ENCODE assay signal across 1 cellular context in the genomic region with DNA sequence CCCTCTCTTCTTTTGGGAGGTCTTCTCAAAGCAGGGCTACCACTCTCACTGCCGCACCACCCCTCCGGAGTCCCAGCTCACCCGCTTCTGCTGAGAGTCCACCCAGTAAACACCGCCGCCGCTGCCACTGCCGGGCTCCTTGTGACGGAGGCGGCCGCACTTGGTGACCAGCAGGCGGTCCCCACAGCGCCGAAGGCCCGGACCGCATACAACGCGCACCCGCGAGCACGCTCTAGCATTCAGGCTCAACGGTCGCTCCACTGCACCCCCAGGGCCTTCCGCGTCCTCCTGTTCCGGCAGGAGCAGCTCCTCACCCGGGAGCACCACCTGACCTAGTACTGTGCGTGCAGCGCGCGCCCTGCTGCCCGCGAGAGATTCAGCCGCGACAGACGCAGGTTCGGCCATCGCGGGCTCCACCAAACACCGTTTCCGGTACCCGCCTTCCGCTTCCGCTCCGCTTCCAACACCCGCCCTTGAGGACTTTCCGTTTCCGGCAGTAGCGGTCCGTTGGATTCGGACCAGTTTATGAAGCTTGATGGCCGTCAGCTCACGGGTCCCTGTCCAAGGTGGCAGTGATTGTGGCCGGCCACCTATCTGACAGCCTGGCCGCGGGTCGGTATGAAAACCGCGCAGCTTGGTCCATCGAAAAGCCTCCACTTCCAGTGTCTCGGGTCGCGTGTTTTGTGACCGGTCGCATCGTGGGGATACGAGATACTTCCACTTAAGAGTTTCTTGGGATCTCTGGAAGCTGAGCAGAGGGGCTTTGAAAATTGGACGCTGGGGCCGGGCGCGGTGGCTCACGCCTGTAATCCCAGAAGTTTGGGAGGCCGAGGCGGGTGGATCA.
TF ChIP-seq lines count a peak whose summit lies in the region.

Gene EXOSC3, minus strand, starts transcription at position 425 of the 844 bp plus-strand sequence. Its CDS starts 20 bp downstream, at position 405.

TF ChIP-seq in K562, 482 proteins besides CTCF, POLR2A, EP300 and RAD21 (continued from another document and continues in another):
- TF ChIP-seq, protein P1, sequence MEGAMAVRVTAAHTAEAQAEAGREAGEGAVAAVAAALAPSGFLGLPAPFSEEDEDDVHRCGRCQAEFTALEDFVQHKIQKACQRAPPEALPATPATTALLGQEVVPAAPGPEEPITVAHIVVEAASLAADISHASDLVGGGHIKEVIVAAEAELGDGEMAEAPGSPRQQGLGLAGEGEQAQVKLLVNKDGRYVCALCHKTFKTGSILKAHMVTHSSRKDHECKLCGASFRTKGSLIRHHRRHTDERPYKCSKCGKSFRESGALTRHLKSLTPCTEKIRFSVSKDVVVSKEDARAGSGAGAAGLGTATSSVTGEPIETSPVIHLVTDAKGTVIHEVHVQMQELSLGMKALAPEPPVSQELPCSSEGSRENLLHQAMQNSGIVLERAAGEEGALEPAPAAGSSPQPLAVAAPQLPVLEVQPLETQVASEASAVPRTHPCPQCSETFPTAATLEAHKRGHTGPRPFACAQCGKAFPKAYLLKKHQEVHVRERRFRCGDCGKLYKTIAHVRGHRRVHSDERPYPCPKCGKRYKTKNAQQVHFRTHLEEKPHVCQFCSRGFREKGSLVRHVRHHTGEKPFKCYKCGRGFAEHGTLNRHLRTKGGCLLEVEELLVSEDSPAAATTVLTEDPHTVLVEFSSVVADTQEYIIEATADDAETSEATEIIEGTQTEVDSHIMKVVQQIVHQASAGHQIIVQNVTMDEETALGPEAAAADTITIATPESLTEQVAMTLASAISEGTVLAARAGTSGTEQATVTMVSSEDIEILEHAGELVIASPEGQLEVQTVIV (CRISPR knock-in tag; IDR thresholded peaks at IDR 0.05; ENCODE audit: borderline replicate concordance), result no peak
- TF ChIP-seq NR0B1 (IDR thresholded peaks at IDR 0.05; ENCODE audit: partially characterized antibody) (no peak), FOXJ2 (tag; IDR thresholded peaks at IDR 0.05) (0 out of 2 replicates have a peak, but pooled peaks have one; percentile 40), RAD51 (IDR thresholded peaks at IDR 0.05; ENCODE audit: borderline replicate concordance, low read depth) (peak; percentile 59; the same call in 1 of the 2 replicates), ATF7 (IDR thresholded peaks at IDR 0.05) (peak; percentile 84), ZNF79 (CRISPR knock-in tag; IDR thresholded peaks at IDR 0.05; ENCODE audit: low read depth) (no peak), MAFK (IDR thresholded peaks at IDR 0.05; ENCODE audit: low read length) (no peak), SAFB2 (IDR thresholded peaks at IDR 0.05; ENCODE audit: borderline replicate concordance, low read depth, low read length, severe bottlenecking) (no peak), TGIF2 (CRISPR knock-in tag; IDR thresholded peaks at IDR 0.05) (no peak), FOXK1 (CRISPR knock-in tag; IDR thresholded peaks at IDR 0.05; ENCODE audit: borderline replicate concordance) (peak; percentile 84; the same call in 1 of the 2 replicates), L3MBTL2 (IDR thresholded peaks at IDR 0.05) (peak; percentile 71), TAF7 (tag; IDR thresholded peaks at IDR 0.05) (peak; percentile 92), PTTG1 (tag; IDR thresholded peaks at IDR 0.05; ENCODE audit: low read depth) (no peak), YBX1 (IDR thresholded peaks at IDR 0.05) (no peak), ZNF398 (CRISPR knock-in tag; IDR thresholded peaks at IDR 0.05) (no peak), KDM5B (IDR thresholded peaks at IDR 0.05; ENCODE audit: insufficient replicate concordance, low read depth, low read length) (peak; percentile 96), MXD1 (CRISPR knock-in tag; IDR thresholded peaks at IDR 0.05; ENCODE audit: borderline replicate concordance, poor library complexity, severe bottlenecking) (peak; percentile 38), GABPA (tag; conservative IDR thresholded peaks at IDR 0.05; ENCODE audit: low read depth) (peak; percentile 99), ZNF146 (CRISPR knock-in tag; IDR thresholded peaks at IDR 0.05; ENCODE audit: unreplicated experiment) (peak; percentile 24), SMAD3 (CRISPR knock-in tag; conservative IDR thresholded peaks at IDR 0.05) (no peak), SIN3B (IDR thresholded peaks at IDR 0.05; ENCODE audit: low read depth) (peak; percentile 99), SRSF7 (optimal IDR thresholded peaks at IDR 0.05; ENCODE audit: low read depth, low read length) (no peak), PHB2 (IDR thresholded peaks at IDR 0.05; ENCODE audit: low read depth) (peak; percentile 51; the same call in 1 of the 2 replicates), EP400 (IDR thresholded peaks at IDR 0.05) (peak; percentile 98), RBM34 (IDR thresholded peaks at IDR 0.05; ENCODE audit: borderline replicate concordance, insufficient read depth, low read length) (no peak), RNF2 (IDR thresholded peaks at IDR 0.05) (peak; percentile 59; the same call in 1 of the 2 replicates), ZNF639 (CRISPR knock-in tag; conservative IDR thresholded peaks at IDR 0.05 in 1 of 2, IDR thresholded peaks at IDR 0.05 in 1 of 2) (peak in 1 of 2 experiments; percentile 83; a peak in 2 of 4 replicates), ZSCAN32 (CRISPR knock-in tag; IDR thresholded peaks at IDR 0.05) (no peak), GATAD2A (IDR thresholded peaks at IDR 0.05) (no peak), ZNF436 (CRISPR knock-in tag; IDR thresholded peaks at IDR 0.05) (no peak), ZBED1 (IDR thresholded peaks at IDR 0.05) (peak; percentile 75), ZNF282 (CRISPR knock-in tag; IDR thresholded peaks at IDR 0.05) (no peak), ARHGAP35 (IDR thresholded peaks at IDR 0.05; ENCODE audit: partially characterized antibody) (no peak), CBX1 (IDR thresholded peaks at IDR 0.05; ENCODE audit: low read depth) (peak; percentile 96), ELF1 (tag; IDR thresholded peaks at IDR 0.05) (peak; percentile 95), JUND (IDR thresholded peaks at IDR 0.05; ENCODE audit: borderline replicate concordance, low read depth, low read length) (peak; percentile 53; the same call in 1 of the 2 replicates), JUND (tag; IDR thresholded peaks at IDR 0.05; ENCODE audit: borderline replicate concordance, low read depth, low read length) (peak; percentile 10; the same call in 1 of the 3 replicates), ARID2 (IDR thresholded peaks at IDR 0.05) (no peak), RBFOX2 (IDR thresholded peaks at IDR 0.05; ENCODE audit: low read depth, low read length) (peak; percentile 99), TCF7 (IDR thresholded peaks at IDR 0.05; ENCODE audit: borderline replicate concordance) (0 out of 2 replicates have a peak, but pooled peaks have one; percentile 18), BCOR (IDR thresholded peaks at IDR 0.05) (peak; percentile 20), STAT5A (IDR thresholded peaks at IDR 0.05; ENCODE audit: borderline replicate concordance, low read length) (peak; percentile 11; the same call in 1 of the 2 replicates), DIDO1 (tag; IDR thresholded peaks at IDR 0.05; ENCODE audit: low read depth) (peak; percentile 88; the same call in 1 of the 2 replicates), SMAD1 (IDR thresholded peaks at IDR 0.05; ENCODE audit: low read depth, low read length, partially characterized antibody) (peak; percentile 63), SPI1 (IDR thresholded peaks at IDR 0.05; ENCODE audit: borderline replicate concordance, low read depth, low read length) (peak; percentile 70; the same call in 1 of the 2 replicates), ASH1L (IDR thresholded peaks at IDR 0.05; ENCODE audit: borderline replicate concordance, low read depth, partially characterized antibody) (peak; percentile 35), NFYB (IDR thresholded peaks at IDR 0.05; ENCODE audit: extremely low read depth, insufficient read length) (no peak), CBX3 (IDR thresholded peaks at IDR 0.05; ENCODE audit: borderline replicate concordance in 1 of 2, low read length in 2 of 2) (peak in 1 of 2 experiments; percentile 70; a peak in 1 of 3 replicates), MEF2D (tag; conservative IDR thresholded peaks at IDR 0.05; ENCODE audit: low read depth) (0 out of 2 replicates have a peak, but pooled peaks have one; percentile 19), MTA3 (IDR thresholded peaks at IDR 0.05; ENCODE audit: borderline replicate concordance) (peak; percentile 88), SRF (CRISPR knock-in tag; IDR thresholded peaks at IDR 0.05) (peak in 1 of 2 experiments; percentile 75; a peak in 1 of 4 replicates), HDAC6 (IDR thresholded peaks at IDR 0.05; ENCODE audit: low read depth, low read length) (0 out of 2 replicates have a peak, but pooled peaks have one; percentile 8), RBBP5 (IDR thresholded peaks at IDR 0.05; ENCODE audit: borderline replicate concordance, insufficient read depth, low read length, poor library complexity, severe bottlenecking) (peak; percentile 98), HMBOX1 (IDR thresholded peaks at IDR 0.05) (0 out of 2 replicates have a peak, but pooled peaks have one; percentile 12), RBM25 (IDR thresholded peaks at IDR 0.05; ENCODE audit: low read depth, low read length, severe bottlenecking) (no peak), PPARD (CRISPR knock-in tag; IDR thresholded peaks at IDR 0.05) (no peak), SAP30 (IDR thresholded peaks at IDR 0.05; ENCODE audit: borderline replicate concordance, insufficient read depth, low read depth, low read length, poor library complexity, severe bottlenecking) (peak; percentile 89), ZNF316 (IDR thresholded peaks at IDR 0.05) (no peak), ZNF431 (CRISPR knock-in tag; IDR thresholded peaks at IDR 0.05) (peak; percentile 67; the same call in 1 of the 2 replicates), MEIS2 (IDR thresholded peaks at IDR 0.05; ENCODE audit: partially characterized antibody) (peak; percentile 61), PCBP2 (IDR thresholded peaks at IDR 0.05; ENCODE audit: low read depth, low read length, poor library complexity, severe bottlenecking) (no peak), TRIM24 (IDR thresholded peaks at IDR 0.05) (peak in 1 of 2 experiments; percentile 91; a peak in 2 of 4 replicates)
- TF ChIP-seq, protein P2, sequence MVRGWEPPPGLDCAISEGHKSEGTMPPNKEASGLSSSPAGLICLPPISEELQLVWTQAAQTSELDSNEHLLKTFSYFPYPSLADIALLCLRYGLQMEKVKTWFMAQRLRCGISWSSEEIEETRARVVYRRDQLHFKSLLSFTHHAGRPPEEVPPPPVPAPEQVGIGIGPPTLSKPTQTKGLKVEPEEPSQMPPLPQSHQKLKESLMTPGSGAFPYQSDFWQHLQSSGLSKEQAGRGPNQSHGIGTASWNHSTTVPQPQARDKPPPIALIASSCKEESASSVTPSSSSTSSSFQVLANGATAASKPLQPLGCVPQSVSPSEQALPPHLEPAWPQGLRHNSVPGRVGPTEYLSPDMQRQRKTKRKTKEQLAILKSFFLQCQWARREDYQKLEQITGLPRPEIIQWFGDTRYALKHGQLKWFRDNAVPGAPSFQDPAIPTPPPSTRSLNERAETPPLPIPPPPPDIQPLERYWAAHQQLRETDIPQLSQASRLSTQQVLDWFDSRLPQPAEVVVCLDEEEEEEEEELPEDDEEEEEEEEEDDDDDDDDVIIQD (CRISPR knock-in tag; IDR thresholded peaks at IDR 0.05), result no peak
